In genomic region chr11:27795955-27796861, GRCh38 we compare ENCODE assay signal across 8 cellular contexts.
DNase-seq lines count a peak whose midpoint lies in the region; ATAC-seq and TF ChIP-seq lines count a peak whose summit lies in the region.

No MANE protein-coding gene starts in this region.

- peak; percentile 33 for DNase-seq in left ventricle myocardium inferior
- no peak for DNase-seq in cardiac septum (ENCODE audit: low spot score)
- DNase-seq in NCI-H748 (lab: John Stamatoyannopoulos, UW; ENCODE audit: unreplicated experiment): peak; percentile 99
- DNase-seq in upper lobe of right lung: no peak
- no peak for DNase-seq in C1 segment of cervical spinal cord (lab: John Stamatoyannopoulos, UW)
- DNase-seq in posterior cingulate gyrus: no peak
- DNase-seq in activated T-cell treated with anti-CD3 and anti-CD28 coated beads for 4 hours: no peak

- intact Hi-C loops in left ventricle myocardium inferior (cut with micrococcal nuclease) (no loop called here), cardiac septum (cut with DNase I) (no loop called here), upper lobe of right lung (cut with DNase I) (no loop called here), posterior cingulate gyrus (cut with DNase I) (no loop called here)

- peak; percentile 79 for ATAC-seq in upper lobe of right lung

- H3K36me3 ChIP-seq in left ventricle myocardium inferior (no peaks in the 10 kb centered on the region), iPS-18a (ENCODE audit: control insufficient read depth, low read depth, low read length) (no peaks in the 10 kb centered on the region), upper lobe of right lung (no peaks in the 10 kb centered on the region)

- H3K9me3 ChIP-seq in left ventricle myocardium inferior (replicated peaks): peaks cover 9% of the 10 kb centered on the region
- H3K9me3 ChIP-seq in iPS-18a (ENCODE audit: control insufficient read depth, low read depth, low read length): no peaks in the 10 kb centered on the region
- no peaks in the 10 kb centered on the region for H3K9me3 ChIP-seq in upper lobe of right lung

- H3K27me3 ChIP-seq in left ventricle myocardium inferior (ENCODE audit: low read depth) (no peaks in the 10 kb centered on the region), iPS-18a (ENCODE audit: control insufficient read depth, insufficient read depth, low read length) (peaks cover 60% of the 10 kb centered on the region), upper lobe of right lung (no peaks in the 10 kb centered on the region)

- H3K4me1 ChIP-seq in left ventricle myocardium inferior (peaks cover 8% of the 10 kb centered on the region), iPS-18a (ENCODE audit: control insufficient read depth, low read depth, low read length) (peaks cover 16% of the 10 kb centered on the region), upper lobe of right lung (no peaks in the 10 kb centered on the region)

- H3K27ac ChIP-seq in left ventricle myocardium inferior (replicated peaks) (no peak overlapping the region), iPS-18a (ENCODE audit: low read length) (no peak overlapping the region), upper lobe of right lung (no peak overlapping the region)

- H3K4me3 ChIP-seq in left ventricle myocardium inferior (no peak overlapping the region), iPS-18a (ENCODE audit: low read length) (peak overlapping the region; percentile 26), upper lobe of right lung (no peak overlapping the region)

- H3K9ac ChIP-seq in iPS-18a (ENCODE audit: low read length): no peak overlapping the region

- TF ChIP-seq CTCF in left ventricle myocardium inferior (IDR thresholded peaks at IDR 0.05; ENCODE audit: borderline replicate concordance) (no peak), upper lobe of right lung (IDR thresholded peaks at IDR 0.05) (no peak)

Comparison
In these comparisons a context has a peak if more than half of its experiments do, and no peak if none do; other contexts are left out.
1. DNase-seq: peak in left ventricle myocardium inferior (single experiment) and NCI-H748 (single experiment); none in cardiac septum (single experiment), upper lobe of right lung (single experiment), C1 segment of cervical spinal cord (0 of 14), posterior cingulate gyrus (0 of 10) and activated T-cell treated with anti-CD3 and anti-CD28 coated beads for 4 hours (single experiment).